ENCODE assay signal across 24 cellular contexts in the genomic region with DNA sequence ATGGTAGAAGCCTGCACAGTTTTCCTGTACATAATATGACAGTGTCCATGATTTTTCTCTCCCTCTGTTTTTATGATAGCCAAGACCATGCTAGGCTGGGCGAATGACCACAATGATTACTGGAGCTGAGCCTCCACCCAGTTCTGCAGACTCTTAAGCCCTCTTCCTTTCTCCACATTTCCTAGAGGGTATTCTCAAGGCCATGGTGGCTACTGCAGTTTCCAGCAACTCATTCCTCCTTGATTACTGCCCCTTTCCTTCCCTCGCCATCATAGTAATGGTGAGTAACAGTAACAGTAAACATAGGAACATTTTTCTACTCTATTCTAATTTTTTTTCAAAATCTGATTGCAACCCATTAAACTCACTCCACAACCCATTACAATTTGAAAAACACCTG.
"Had no signal": no experiment of that assay in that cellular context is flagged by ENCODE, and none has a peak within 500 bp of the region (broad histone marks: within the 10 kb centered on the region; RNA-seq: fewer than 3 reads in every experiment).

No MANE protein-coding gene starts in this region.

- H3K27me3 Mint-ChIP-seq: activated CD4-positive, alpha-beta memory T cell treated with anti-CD3 and anti-CD28 coated beads, Interleukin-2, amount 10 ng/mL, durations not matched to agents 7 days and 5 days; activated CD4-positive, alpha-beta T cell treated with anti-CD3 and anti-CD28 coated beads, Interleukin-2, amount 10 ng/mL, durations not matched to agents 7 days and 5 days; activated naive CD8-positive, alpha-beta T cell treated with anti-CD3 and anti-CD28 coated beads for 36 hours; brain; effector memory CD8-positive, alpha-beta T cell; naive thymus-derived CD4-positive, alpha-beta T cell had no signal

- H3K4me2 ChIP-seq: neural progenitor cell had no signal

- H3K27ac ChIP-seq: adrenal gland, ascending aorta, gastrocnemius medialis, neural progenitor cell, right atrium auricular region, tibial nerve had no signal

- H3K9me3 Mint-ChIP-seq: activated CD4-positive, alpha-beta memory T cell treated with anti-CD3 and anti-CD28 coated beads, Interleukin-2, amount 10 ng/mL, durations not matched to agents 7 days and 5 days; activated CD4-positive, alpha-beta T cell treated with anti-CD3 and anti-CD28 coated beads, Interleukin-2, amount 10 ng/mL, durations not matched to agents 7 days and 5 days; activated naive CD8-positive, alpha-beta T cell treated with anti-CD3 and anti-CD28 coated beads for 36 hours; brain; effector memory CD8-positive, alpha-beta T cell; neural progenitor cell had no signal

- DNase-seq: activated CD4-positive, alpha-beta memory T cell treated with anti-CD3 and anti-CD28 coated beads, Interleukin-2, amount 10 ng/mL, durations not matched to agents 7 days and 5 days; activated CD4-positive, alpha-beta T cell treated with anti-CD3 and anti-CD28 coated beads for 1 hour; activated CD4-positive, alpha-beta T cell treated with anti-CD3 and anti-CD28 coated beads, Interleukin-2, amount 10 ng/mL, durations not matched to agents 7 days and 5 days; activated CD8-positive, alpha-beta memory T cell treated with anti-CD3 and anti-CD28 coated beads, Interleukin-2, amount 50 U/mL, for 48 hours; activated naive CD4-positive, alpha-beta T cell; activated naive CD8-positive, alpha-beta T cell treated with anti-CD3 and anti-CD28 coated beads for 36 hours; activated T-cell treated with anti-CD3 and anti-CD28 coated beads, Interleukin-2, amount 50 U/mL, for 48 hours; adrenal gland; cortex of kidney; effector memory CD8-positive, alpha-beta T cell; erythroblast; gastrocnemius medialis; glutamatergic neuron; left cardiac atrium; left ventricle myocardium superior; midbrain; naive thymus-derived CD4-positive, alpha-beta T cell; stimulated activated naive CD4-positive, alpha-beta T cell treated with Interleukin-2 at 50 U/mL for 16 hours; T-helper 2 cell had no signal

- H3K4me3 Mint-ChIP-seq: activated CD4-positive, alpha-beta memory T cell treated with anti-CD3 and anti-CD28 coated beads, Interleukin-2, amount 10 ng/mL, durations not matched to agents 7 days and 5 days; activated CD4-positive, alpha-beta T cell treated with anti-CD3 and anti-CD28 coated beads, Interleukin-2, amount 10 ng/mL, durations not matched to agents 7 days and 5 days; activated naive CD8-positive, alpha-beta T cell treated with anti-CD3 and anti-CD28 coated beads for 36 hours; brain; effector memory CD8-positive, alpha-beta T cell; neural progenitor cell had no signal

- H3K9me3 ChIP-seq: adrenal gland, ascending aorta, gastrocnemius medialis, right atrium auricular region, tibial nerve had no signal

- H3K36me3 ChIP-seq: adrenal gland, ascending aorta, gastrocnemius medialis, neural progenitor cell, right atrium auricular region, tibial nerve had no signal

- H3K4me3 ChIP-seq: adrenal gland, ascending aorta, gastrocnemius medialis, neural progenitor cell, right atrium auricular region, tibial nerve had no signal

- H2AFZ ChIP-seq: neural progenitor cell had no signal

- H3K4me1 ChIP-seq: adrenal gland, ascending aorta, right atrium auricular region, tibial nerve had no signal

- H3K9ac ChIP-seq: neural progenitor cell had no signal

- H3K27me3 ChIP-seq: adrenal gland, ascending aorta, gastrocnemius medialis, neural progenitor cell, right atrium auricular region, tibial nerve had no signal

- ATAC-seq: effector memory CD8-positive, alpha-beta T cell; gastrocnemius medialis; left cardiac atrium; left ventricle myocardium superior; naive thymus-derived CD4-positive, alpha-beta T cell had no signal

- H3K27ac Mint-ChIP-seq: activated CD4-positive, alpha-beta memory T cell treated with anti-CD3 and anti-CD28 coated beads, Interleukin-2, amount 10 ng/mL, durations not matched to agents 7 days and 5 days; activated CD4-positive, alpha-beta T cell treated with anti-CD3 and anti-CD28 coated beads, Interleukin-2, amount 10 ng/mL, durations not matched to agents 7 days and 5 days; activated naive CD8-positive, alpha-beta T cell treated with anti-CD3 and anti-CD28 coated beads for 36 hours; brain; effector memory CD8-positive, alpha-beta T cell; neural progenitor cell had no signal
